11 cellular contexts compared by ENCODE assay signal in genomic region chr17:38724337-38724988, GRCh38. TPM values are rescaled to one million over a fixed set of nuclear protein-coding genes. Genes with fewer than 3 reads are reported as not detected.
A peak's percentile ranks its signal among the peaks of the same experiment; 100 is the strongest.
DNase-seq lines count a peak whose midpoint lies in the region; ATAC-seq and TF ChIP-seq lines count a peak whose summit lies in the region.
"Had no signal": no experiment of that assay in that cellular context is flagged by ENCODE, and none has a peak within 500 bp of the region (broad histone marks: within the 10 kb centered on the region; RNA-seq: fewer than 3 reads in every experiment).

No MANE protein-coding gene starts in this region.

- H3K9me3 Mint-ChIP-seq in CD4-positive, alpha-beta T cell, result no peaks in the 10 kb centered on the region
- peaks cover 5% of the 10 kb centered on the region for H3K9me3 Mint-ChIP-seq in activated naive CD8-positive, alpha-beta T cell treated with anti-CD3 and anti-CD28 coated beads for 36 hours
- H3K9me3 Mint-ChIP-seq: CD4-positive, CD25-positive, alpha-beta regulatory T cell had no signal

- peaks cover 5% of the 10 kb centered on the region for H3K4me1 ChIP-seq in foreskin keratinocyte
- H3K4me1 ChIP-seq: uterus had no signal

- H3K27ac ChIP-seq in CD4-positive, alpha-beta T cell (ENCODE audit: low read depth, low read length), result no peak overlapping the region
- no peak overlapping the region for H3K27ac ChIP-seq in foreskin keratinocyte
- H3K27ac ChIP-seq: uterus had no signal

- DNase-seq in CD4-positive, alpha-beta T cell, result no peak
- DNase-seq in NCI-H1694 (lab: John Stamatoyannopoulos, UW) (peak; percentile 89), medulla oblongata (ENCODE audit: extremely low spot score) (peak; percentile 85), foreskin keratinocyte (no peak), NCI-H82 treated with DMSO at 0.1 percent for 48 hours (lab: John Stamatoyannopoulos, UW; ENCODE audit: unreplicated experiment) (no peak), MG63 (no peak)
- DNase-seq in activated naive CD8-positive, alpha-beta T cell treated with anti-CD3 and anti-CD28 coated beads for 36 hours, result no peak
- DNase-seq: CD4-positive, CD25-positive, alpha-beta regulatory T cell; NCI-H1930; uterus had no signal

- no peak for TF ChIP-seq CTCF in CD4-positive, alpha-beta T cell (IDR thresholded peaks at IDR 0.05)
- no peak for TF ChIP-seq CTCF in foreskin keratinocyte (conservative IDR thresholded peaks at IDR 0.05)

- no peaks in the 10 kb centered on the region for H3K27me3 ChIP-seq in CD4-positive, alpha-beta T cell (ENCODE audit: control insufficient read depth, insufficient read depth, low read length)
- no peaks in the 10 kb centered on the region for H3K27me3 ChIP-seq in foreskin keratinocyte
- H3K27me3 ChIP-seq in MG63, result no peaks in the 10 kb centered on the region
- H3K27me3 ChIP-seq: uterus had no signal

- peaks cover 22% of the 10 kb centered on the region for H3K36me3 ChIP-seq in MG63
- H3K36me3 ChIP-seq: uterus had no signal

- CTCF ChIA-PET in CD4-positive, alpha-beta T cell (lab: Charles Lee), result interaction anchor here (1.2 kb wide), 1 partner anchor 48 kb away, joined by 3 read pairs; no protein-coding TSS in a partner anchor

- H3K4me3 ChIP-seq in MG63, result no peak overlapping the region
- H3K4me3 ChIP-seq: uterus had no signal

- H3K27ac Mint-ChIP-seq in CD4-positive, alpha-beta T cell, result peak overlapping the region; percentile 89
- peak overlapping the region; percentile 9 for H3K27ac Mint-ChIP-seq in activated naive CD8-positive, alpha-beta T cell treated with anti-CD3 and anti-CD28 coated beads for 36 hours

- peaks cover 50% of the 10 kb centered on the region for H3K4me1 Mint-ChIP-seq in CD4-positive, alpha-beta T cell (ENCODE audit: low read depth)
- H3K4me1 Mint-ChIP-seq in activated naive CD8-positive, alpha-beta T cell treated with anti-CD3 and anti-CD28 coated beads for 36 hours, result peaks cover 47% of the 10 kb centered on the region

- H3K9me3 ChIP-seq in CD4-positive, alpha-beta T cell (ENCODE audit: control insufficient read depth, low read length), result no peaks in the 10 kb centered on the region
- H3K9me3 ChIP-seq in MG63, result no peaks in the 10 kb centered on the region
- H3K9me3 ChIP-seq: uterus had no signal

- intact Hi-C loops in CD4-positive, alpha-beta T cell (cut with DNase I, micrococcal nuclease), result no loop called here

- no peak overlapping the region for H3K4me3 Mint-ChIP-seq in CD4-positive, alpha-beta T cell
- no peak overlapping the region for H3K4me3 Mint-ChIP-seq in activated naive CD8-positive, alpha-beta T cell treated with anti-CD3 and anti-CD28 coated beads for 36 hours

- ATAC-seq in CD4-positive, alpha-beta T cell (ENCODE audit: poor library complexity), result no peak
- ATAC-seq in foreskin keratinocyte (no peak), GM21423 (IDR thresholded peaks at IDR 0.05; ENCODE audit: unreplicated experiment) (no peak)

- H3K27me3 Mint-ChIP-seq in CD4-positive, alpha-beta T cell, result no peaks in the 10 kb centered on the region
- no peaks in the 10 kb centered on the region for H3K27me3 Mint-ChIP-seq in activated naive CD8-positive, alpha-beta T cell treated with anti-CD3 and anti-CD28 coated beads for 36 hours
- H3K27me3 Mint-ChIP-seq: CD4-positive, CD25-positive, alpha-beta regulatory T cell had no signal

- peaks cover 58% of the 10 kb centered on the region for H3K36me3 Mint-ChIP-seq in CD4-positive, alpha-beta T cell (ENCODE audit: low read depth)
- H3K36me3 Mint-ChIP-seq in activated naive CD8-positive, alpha-beta T cell treated with anti-CD3 and anti-CD28 coated beads for 36 hours, result peaks cover 32% of the 10 kb centered on the region

- POLR2A ChIA-PET in CD4-positive, alpha-beta T cell (lab: Charles Lee), result interaction anchor here (0.7 to 1.1 kb wide), 2 partner anchors 20 to 23 kb away, joined by 3 read pairs; no protein-coding TSS in a partner anchor

RNA-seq across cellular contexts. Expression of gene CISD3, which starts 5.7 kb away (rescaled TPM):
- total RNA-seq in CD4-positive, alpha-beta T cell, result 1 to 10 TPM; 4.7 to 5.7 TPM
- total RNA-seq in activated naive CD8-positive, alpha-beta T cell treated with anti-CD3 and anti-CD28 coated beads for 36 hours, result 10 to 100 TPM; 54.3 to 57.4 TPM
- 23.2 and 27.2 TPM in 2 replicates for total RNA-seq in foreskin keratinocyte
- 62.4 and 68.4 TPM in 2 replicates for polyA plus RNA-seq in foreskin keratinocyte
- 7.7 and 29.1 TPM in 2 replicates for total RNA-seq in MG63 (2014; rRNA removed; shearing (Covaris generic); ENCODE audit: low replicate concordance)

RNA-seq across cellular contexts. Expression of gene MLLT6, which starts 19.4 kb away (rescaled TPM):
- 100 to 1,000 TPM; 321 to 324 TPM for total RNA-seq in CD4-positive, alpha-beta T cell
- 100 to 1,000 TPM; 125 to 130 TPM for total RNA-seq in activated naive CD8-positive, alpha-beta T cell treated with anti-CD3 and anti-CD28 coated beads for 36 hours
- total RNA-seq in foreskin keratinocyte, result 25.6 and 28.8 TPM in 2 replicates
- polyA plus RNA-seq in foreskin keratinocyte, result 12.3 and 12.8 TPM in 2 replicates
- total RNA-seq in MG63 (2014; rRNA removed; shearing (Covaris generic); ENCODE audit: low replicate concordance), result 11.7 and 17.5 TPM in 2 replicates

RNA-seq across cellular contexts. Expression of gene PCGF2, which starts 23.7 kb away (rescaled TPM):
- not detected for total RNA-seq in CD4-positive, alpha-beta T cell
- under 1 TPM; 0.40 to 0.74 TPM for total RNA-seq in activated naive CD8-positive, alpha-beta T cell treated with anti-CD3 and anti-CD28 coated beads for 36 hours
- total RNA-seq in foreskin keratinocyte, result 12.8 and 15.0 TPM in 2 replicates
- 37.4 and 41.2 TPM in 2 replicates for polyA plus RNA-seq in foreskin keratinocyte
- total RNA-seq in MG63 (2014; rRNA removed; shearing (Covaris generic); ENCODE audit: low replicate concordance), result 3.3 and 3.4 TPM in 2 replicates
- polyA plus RNA-seq: CD4-positive, CD25-positive, alpha-beta regulatory T cell had no signal

RNA-seq across cellular contexts. Expression of gene PSMB3, which starts 28.1 kb away (rescaled TPM):
- 10 to 100 TPM; 46.6 to 55.0 TPM for total RNA-seq in CD4-positive, alpha-beta T cell
- total RNA-seq in activated naive CD8-positive, alpha-beta T cell treated with anti-CD3 and anti-CD28 coated beads for 36 hours, result 100 to 1,000 TPM; 284 to 288 TPM
- total RNA-seq in foreskin keratinocyte, result 264 and 287 TPM in 2 replicates
- polyA plus RNA-seq in foreskin keratinocyte, result 382 and 384 TPM in 2 replicates
- 494 and 524 TPM in 2 replicates for total RNA-seq in MG63 (2014; rRNA removed; shearing (Covaris generic); ENCODE audit: low replicate concordance)

RNA-seq across cellular contexts. Expression of gene EPOP, which starts 49.7 kb away (rescaled TPM):
- under 1 TPM; 0.16 to 0.34 TPM for total RNA-seq in CD4-positive, alpha-beta T cell
- 10 to 100 TPM; 33.6 to 33.7 TPM for total RNA-seq in activated naive CD8-positive, alpha-beta T cell treated with anti-CD3 and anti-CD28 coated beads for 36 hours
- 5.2 and 6.5 TPM in 2 replicates for total RNA-seq in foreskin keratinocyte
- polyA plus RNA-seq in foreskin keratinocyte, result 4.6 and 6.5 TPM in 2 replicates
- total RNA-seq in MG63 (2014; rRNA removed; shearing (Covaris generic); ENCODE audit: low replicate concordance), result 6.4 and 7.9 TPM in 2 replicates

Comparison
In these comparisons a context has a peak if more than half of its experiments do, and no peak if none do; other contexts are left out.
1. DNase-seq: peak in NCI-H1694 (single experiment) and medulla oblongata (single experiment); none in CD4-positive, alpha-beta T cell (0 of 10), activated naive CD8-positive, alpha-beta T cell treated with anti-CD3 and anti-CD28 coated beads for 36 hours (single experiment), foreskin keratinocyte (0 of 2), NCI-H82 treated with DMSO at 0.1 percent for 48 hours (single experiment) and MG63 (single experiment).